In the genomic region with DNA sequence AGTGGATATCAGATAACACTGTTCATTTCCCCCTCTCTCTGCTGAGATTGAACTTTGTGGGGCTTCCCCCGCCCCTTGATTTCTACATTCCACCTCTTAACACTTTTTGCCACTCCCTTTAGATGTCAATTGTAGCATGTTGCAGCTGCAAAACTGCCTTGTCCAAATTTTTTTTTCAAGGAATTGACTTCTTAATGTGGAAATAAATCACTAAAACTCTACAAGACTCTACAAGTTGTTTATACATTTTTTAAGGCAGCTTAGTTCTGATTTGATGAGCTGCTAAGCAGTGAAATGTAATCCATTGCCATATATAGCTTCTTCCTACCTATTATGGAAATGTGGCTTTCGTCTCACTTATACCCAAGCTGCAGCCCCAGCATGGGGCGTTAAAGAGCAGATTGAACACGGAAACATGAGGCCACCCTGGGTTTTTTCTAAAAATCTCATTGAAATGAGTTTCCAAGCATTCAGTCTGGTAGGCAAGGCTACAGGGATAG, we compare ENCODE assay signal across 10 cellular contexts.
DNase-seq lines count a peak whose midpoint lies in the region; ATAC-seq, FAIRE-seq and TF ChIP-seq lines count a peak whose summit lies in the region.
"Had no signal": no experiment of that assay in that cellular context is flagged by ENCODE, and none has a peak within 500 bp of the region (broad histone marks: within the 10 kb centered on the region; RNA-seq: fewer than 3 reads in every experiment).

No MANE protein-coding gene starts in this region.

- intact Hi-C loops in A673 (cut with micrococcal nuclease; ENCODE audit: unreplicated experiment), result loop anchor here (10.0 kb wide), 1 partner anchor 233 kb away; the partner anchor contains the start of genes PPP1R12B and UBE2T
- intact Hi-C loops in colonic mucosa (cut with DNase I), result no loop called here

- no peak overlapping the region for H3K9ac ChIP-seq in colonic mucosa (ENCODE audit: low read depth in 2 of 2, low read length in 2 of 2)

- H3K27me3 ChIP-seq in A673 (replicated peaks; ENCODE audit: insufficient read depth, low read depth, low read length, poor library complexity) (no peaks in the 10 kb centered on the region), colonic mucosa (no peaks in the 10 kb centered on the region), small intestine (ENCODE audit: control insufficient read depth in 2 of 2, insufficient read depth in 2 of 2, low read length in 2 of 2) (no peaks in the 10 kb centered on the region)

- 57 to 86% (median 71%) methylated on average over 4 of the region's 4 CpGs for WGBS in small intestine, 3 donors

- H3K4me3 Mint-ChIP-seq in mesothelial cell of epicardium, result no peak overlapping the region
- H3K4me3 Mint-ChIP-seq: B cell had no signal

- H3K27ac ChIP-seq in A673 (ENCODE audit: low read depth, low read length, poor library complexity, severe bottlenecking), result peak overlapping the region; percentile 99
- H3K27ac ChIP-seq in colonic mucosa, result peak overlapping the region; percentile 41
- H3K27ac ChIP-seq in small intestine (ENCODE audit: low read depth in 1 of 2, low read length in 1 of 2), result peak overlapping the region in 1 of 2 donors; percentile 72

- DNase-seq in A673 (ENCODE audit: low spot score), result peak; percentile 95
- peak; percentile 90 for DNase-seq in NCI-H2171 (lab: John Stamatoyannopoulos, UW)
- DNase-seq in colonic mucosa, result no peak
- no peak for DNase-seq in mesothelial cell of epicardium (ENCODE audit: low spot score in 2 of 2, unreplicated experiment in 2 of 2)
- no peak for DNase-seq in small intestine
- DNase-seq in globus pallidus (ENCODE audit: low spot score), result no peak
- no peak for DNase-seq in pons (ENCODE audit: low spot score)
- DNase-seq: activated effector memory CD4-positive, alpha-beta T cell treated with Interleukin-2 at 50 U/mL for 16 hours had no signal

- FAIRE-seq in small intestine (lab: Jason Lieb, UNC), result no peak

- POLR2A ChIA-PET in A673 (lab: Charles Lee; ENCODE audit: low non-redundant PET), result interaction anchor here (0.6 to 0.7 kb wide), 2 partner anchors 8 to 13 kb away, joined by 3 to 24 read pairs; no protein-coding TSS in a partner anchor

- H3K36me3 ChIP-seq in A673 (ENCODE audit: insufficient read depth, low read length, poor library complexity, severe bottlenecking), result no peaks in the 10 kb centered on the region
- peaks cover 6% of the 10 kb centered on the region for H3K36me3 ChIP-seq in colonic mucosa
- peaks cover 5 to 16% of the 10 kb centered on the region in 2 donors for H3K36me3 ChIP-seq in small intestine (ENCODE audit: control insufficient read depth in 2 of 2, insufficient read depth in 2 of 2, low read length in 2 of 2)

- ATAC-seq in HG02981 (IDR thresholded peaks at IDR 0.05; ENCODE audit: unreplicated experiment), result no peak

- H3K27ac Mint-ChIP-seq in mesothelial cell of epicardium, result peak overlapping the region; percentile 90
- H3K27ac Mint-ChIP-seq: B cell had no signal

- H3K4me1 ChIP-seq in A673 (ENCODE audit: insufficient read depth, low read length, poor library complexity, severe bottlenecking) (peaks cover 60% of the 10 kb centered on the region), colonic mucosa (no peaks in the 10 kb centered on the region), small intestine (ENCODE audit: control insufficient read depth in 2 of 2, insufficient read depth in 1 of 2, low read depth in 1 of 2, low read length in 1 of 2) (peaks cover 0 to 2% of the 10 kb centered on the region in 2 donors)

- TF ChIP-seq CTCF in A673 (conservative IDR thresholded peaks at IDR 0.05; ENCODE audit: low read depth, low read length) (no peak), colonic mucosa (IDR thresholded peaks at IDR 0.05) (no peak), mesothelial cell of epicardium (IDR thresholded peaks at IDR 0.05; ENCODE audit: unreplicated experiment) (no peak)

- H3K27me3 Mint-ChIP-seq in mesothelial cell of epicardium (ENCODE audit: low read depth), result no peaks in the 10 kb centered on the region
- H3K27me3 Mint-ChIP-seq: B cell had no signal

- no peaks in the 10 kb centered on the region for H3K9me3 Mint-ChIP-seq in mesothelial cell of epicardium

- H3K36me3 Mint-ChIP-seq in mesothelial cell of epicardium, result peaks cover 10% of the 10 kb centered on the region

- no TSS peak for BruUV-seq in A673 (replicated peaks; lab: Mats Ljungman, UMichigan)

- no peaks in the 10 kb centered on the region for H3K9me3 ChIP-seq in A673 (ENCODE audit: low read depth, low read length, poor library complexity, severe bottlenecking)
- no peaks in the 10 kb centered on the region for H3K9me3 ChIP-seq in colonic mucosa
- no peaks in the 10 kb centered on the region for H3K9me3 ChIP-seq in small intestine (ENCODE audit: control insufficient read depth, low read depth)

- H3K4me3 ChIP-seq in A673 (ENCODE audit: low read depth, low read length, poor library complexity, severe bottlenecking) (peak overlapping the region; percentile 10), colonic mucosa (no peak overlapping the region), small intestine (ENCODE audit: low read depth in 1 of 2, low read length in 2 of 2) (no peak overlapping the region)

- peaks cover 62% of the 10 kb centered on the region for H3K4me1 Mint-ChIP-seq in mesothelial cell of epicardium
- H3K4me1 Mint-ChIP-seq: B cell had no signal

- CTCF ChIA-PET in A673 (lab: Charles Lee), result interaction anchor here (0.7 to 1.3 kb wide), 2 partner anchors 51 to 142 kb away, joined by 3 to 6 read pairs; no protein-coding TSS in a partner anchor

Comparison
In these comparisons a context has a peak if more than half of its experiments do, and no peak if none do; other contexts are left out.
1. DNase-seq: peak in A673 (single experiment) and NCI-H2171 (single experiment); none in colonic mucosa (single experiment), mesothelial cell of epicardium (0 of 2), small intestine (single experiment), globus pallidus (single experiment) and pons (single experiment).